In genomic region chr3:2875699-2876098, GRCh38 we compare ENCODE assay signal across 33 cellular contexts.
"Had no signal": no experiment of that assay in that cellular context is flagged by ENCODE, and none has a peak within 500 bp of the region (broad histone marks: within the 10 kb centered on the region; RNA-seq: fewer than 3 reads in every experiment).

No MANE protein-coding gene starts in this region.

- H3K27ac Mint-ChIP-seq: activated naive CD4-positive, alpha-beta T cell treated with anti-CD3 and anti-CD28 coated beads for 36 hours; activated naive CD4-positive, alpha-beta T cell treated with anti-CD3 and anti-CD28 coated beads, Interleukin-2, amount 10 ng/mL, durations not matched to agents 7 days and 5 days; activated naive CD4-positive, alpha-beta T cell treated with anti-CD3 and anti-CD28 coated beads, Interleukin-2, amount 50 U/mL, for 24 hours; activated naive CD4-positive, alpha-beta T cell treated with anti-CD3 and anti-CD28 coated beads, Interleukin-2, amount 50 U/mL, for 72 hours; activated naive CD8-positive, alpha-beta T cell; activated naive CD8-positive, alpha-beta T cell treated with anti-CD3 and anti-CD28 coated beads for 36 hours; activated naive CD8-positive, alpha-beta T cell treated with anti-CD3 and anti-CD28 coated beads, Interleukin-2, amount 10 ng/mL, durations not matched to agents 7 days and 5 days; activated naive CD8-positive, alpha-beta T cell treated with anti-CD3 and anti-CD28 coated beads, Interleukin-2, amount 50 U/mL, for 24 hours; activated T-cell treated with anti-CD3 and anti-CD28 coated beads, Interleukin-2, amount 50 U/mL, for 24 hours; activated T-cell treated with anti-CD3 and anti-CD28 coated beads, Interleukin-2, amount 50 U/mL, for 72 hours; activated T-helper 1 cell treated with anti-CD3 and anti-CD28 coated beads, Interleukin-12 subunit alpha, Interleukin-12 subunit beta, Interleukin-2, Interleukin-4 antibody, amounts not matched to agents 30 ng/mL and 10 ng/mL and 1 ng/mL, durations not matched to agents 14 hours and 24 hours and 36 hours; activated T-helper 17 cell treated with anti-CD3 and anti-CD28 coated beads, Interleukin-2, amount 50 U/mL, for 72 hours; activated T-helper 2 cell treated with anti-CD3 and anti-CD28 coated beads, Interferon-gamma antibody, Interleukin-2, Interleukin-4, amounts not matched to agents 10 μg/mL and 5 μg/mL and 100 μg/mL, durations not matched to agents 14 hours and 24 hours and 36 hours; brain had no signal

- H3K27ac ChIP-seq: adrenal gland, ascending aorta, brain microvascular endothelial cell, breast epithelium, cardiac muscle cell had no signal

- H3K27me3 Mint-ChIP-seq: activated naive CD4-positive, alpha-beta T cell treated with anti-CD3 and anti-CD28 coated beads, Interleukin-2, amount 10 ng/mL, durations not matched to agents 7 days and 5 days; activated naive CD8-positive, alpha-beta T cell; activated naive CD8-positive, alpha-beta T cell treated with anti-CD3 and anti-CD28 coated beads for 36 hours; activated naive CD8-positive, alpha-beta T cell treated with anti-CD3 and anti-CD28 coated beads, Interleukin-2, amount 50 U/mL, for 24 hours had no signal

- H3K9me3 ChIP-seq: adrenal gland, ascending aorta, breast epithelium had no signal

- H3K36me3 ChIP-seq: adrenal gland, ascending aorta, brain microvascular endothelial cell, breast epithelium, cardiac muscle cell had no signal

- H3K27me3 ChIP-seq: adrenal gland, ascending aorta, brain microvascular endothelial cell, breast epithelium, cardiac muscle cell had no signal

- H3K36me3 Mint-ChIP-seq: activated naive CD4-positive, alpha-beta T cell treated with anti-CD3 and anti-CD28 coated beads, Interleukin-2, amount 10 ng/mL, durations not matched to agents 7 days and 5 days; activated naive CD4-positive, alpha-beta T cell treated with anti-CD3 and anti-CD28 coated beads, Interleukin-2, amount 50 U/mL, for 24 hours; activated naive CD4-positive, alpha-beta T cell treated with anti-CD3 and anti-CD28 coated beads, Interleukin-2, amount 50 U/mL, for 72 hours; activated naive CD8-positive, alpha-beta T cell; activated naive CD8-positive, alpha-beta T cell treated with anti-CD3 and anti-CD28 coated beads for 36 hours; activated naive CD8-positive, alpha-beta T cell treated with anti-CD3 and anti-CD28 coated beads, Interleukin-2, amount 10 ng/mL, durations not matched to agents 7 days and 5 days; brain had no signal

- H3K4me1 Mint-ChIP-seq: activated naive CD4-positive, alpha-beta T cell treated with anti-CD3 and anti-CD28 coated beads, Interleukin-2, amount 10 ng/mL, durations not matched to agents 7 days and 5 days; activated naive CD4-positive, alpha-beta T cell treated with anti-CD3 and anti-CD28 coated beads, Interleukin-2, amount 50 U/mL, for 24 hours; activated naive CD8-positive, alpha-beta T cell treated with anti-CD3 and anti-CD28 coated beads for 36 hours; activated naive CD8-positive, alpha-beta T cell treated with anti-CD3 and anti-CD28 coated beads, Interleukin-2, amount 10 ng/mL, durations not matched to agents 7 days and 5 days; activated naive CD8-positive, alpha-beta T cell treated with anti-CD3 and anti-CD28 coated beads, Interleukin-2, amount 50 U/mL, for 24 hours; activated T-helper 17 cell treated with anti-CD3 and anti-CD28 coated beads, Interleukin-2, amount 50 U/mL, for 72 hours; central memory CD8-positive, alpha-beta T cell had no signal

- H3K4me3 ChIP-seq: adrenal gland, ascending aorta, breast epithelium, cardiac muscle cell had no signal

- H3K9me3 Mint-ChIP-seq: activated naive CD4-positive, alpha-beta T cell treated with anti-CD3 and anti-CD28 coated beads for 36 hours; activated naive CD4-positive, alpha-beta T cell treated with anti-CD3 and anti-CD28 coated beads, Interleukin-2, amount 10 ng/mL, durations not matched to agents 7 days and 5 days; activated naive CD4-positive, alpha-beta T cell treated with anti-CD3 and anti-CD28 coated beads, Interleukin-2, amount 50 U/mL, for 24 hours; activated naive CD8-positive, alpha-beta T cell treated with anti-CD3 and anti-CD28 coated beads for 36 hours; activated naive CD8-positive, alpha-beta T cell treated with anti-CD3 and anti-CD28 coated beads, Interleukin-2, amount 10 ng/mL, durations not matched to agents 7 days and 5 days; activated naive CD8-positive, alpha-beta T cell treated with anti-CD3 and anti-CD28 coated beads, Interleukin-2, amount 50 U/mL, for 24 hours; activated T-cell treated with anti-CD3 and anti-CD28 coated beads, Interleukin-2, amount 50 U/mL, for 24 hours; activated T-cell treated with anti-CD3 and anti-CD28 coated beads, Interleukin-2, amount 50 U/mL, for 72 hours; activated T-helper 1 cell treated with anti-CD3 and anti-CD28 coated beads, Interleukin-12 subunit alpha, Interleukin-12 subunit beta, Interleukin-2, Interleukin-4 antibody, amounts not matched to agents 30 ng/mL and 10 ng/mL and 1 ng/mL, durations not matched to agents 14 hours and 24 hours and 36 hours; activated T-helper 2 cell treated with anti-CD3 and anti-CD28 coated beads, Interferon-gamma antibody, Interleukin-2, Interleukin-4, amounts not matched to agents 10 μg/mL and 5 μg/mL and 100 μg/mL, durations not matched to agents 14 hours and 24 hours and 36 hours; central memory CD8-positive, alpha-beta T cell had no signal

- H3K4me3 Mint-ChIP-seq: activated naive CD4-positive, alpha-beta T cell treated with anti-CD3 and anti-CD28 coated beads for 36 hours; activated naive CD4-positive, alpha-beta T cell treated with anti-CD3 and anti-CD28 coated beads, Interleukin-2, amount 10 ng/mL, durations not matched to agents 7 days and 5 days; activated naive CD4-positive, alpha-beta T cell treated with anti-CD3 and anti-CD28 coated beads, Interleukin-2, amount 50 U/mL, for 24 hours; activated naive CD8-positive, alpha-beta T cell; activated naive CD8-positive, alpha-beta T cell treated with anti-CD3 and anti-CD28 coated beads for 36 hours; activated naive CD8-positive, alpha-beta T cell treated with anti-CD3 and anti-CD28 coated beads, Interleukin-2, amount 10 ng/mL, durations not matched to agents 7 days and 5 days; activated naive CD8-positive, alpha-beta T cell treated with anti-CD3 and anti-CD28 coated beads, Interleukin-2, amount 50 U/mL, for 24 hours; activated T-cell treated with anti-CD3 and anti-CD28 coated beads, Interleukin-2, amount 50 U/mL, for 24 hours; activated T-cell treated with anti-CD3 and anti-CD28 coated beads, Interleukin-2, amount 50 U/mL, for 4 hours; activated T-cell treated with anti-CD3 and anti-CD28 coated beads, Interleukin-2, amount 50 U/mL, for 72 hours; activated T-helper 1 cell treated with anti-CD3 and anti-CD28 coated beads, Interleukin-12 subunit alpha, Interleukin-12 subunit beta, Interleukin-2, Interleukin-4 antibody, amounts not matched to agents 30 ng/mL and 10 ng/mL and 1 ng/mL, durations not matched to agents 14 hours and 24 hours and 36 hours; activated T-helper 17 cell treated with anti-CD3 and anti-CD28 coated beads, Interleukin-2, amount 50 U/mL, for 72 hours; brain; central memory CD8-positive, alpha-beta T cell had no signal

- H3K4me1 ChIP-seq: adrenal gland, breast epithelium had no signal

- ATAC-seq: activated naive CD4-positive, alpha-beta T cell treated with anti-CD3 and anti-CD28 coated beads, Interleukin-2, amount 50 U/mL, for 72 hours; activated naive CD8-positive, alpha-beta T cell treated with anti-CD3 and anti-CD28 coated beads, Interleukin-2, amount 50 U/mL, for 24 hours; activated T-cell treated with anti-CD3 and anti-CD28 coated beads, Interleukin-2, amount 50 U/mL, for 4 hours; activated T-cell treated with anti-CD3 and anti-CD28 coated beads, Interleukin-2, amount 50 U/mL, for 72 hours; activated T-helper 17 cell treated with anti-CD3 and anti-CD28 coated beads, Interleukin-2, amount 50 U/mL, for 72 hours had no signal

- DNase-seq: activated effector memory CD4-positive, alpha-beta T cell treated with anti-CD3 and anti-CD28 coated beads, Interleukin-2, amount 50 U/mL, for 16 hours; activated effector memory CD4-positive, alpha-beta T cell treated with Interleukin-2 at 50 U/mL for 16 hours; activated gamma-delta T cell; activated gamma-delta T cell treated with Interleukin-2 at 50 U/mL for 16 hours; activated naive CD4-positive, alpha-beta T cell; activated naive CD4-positive, alpha-beta T cell treated with anti-CD3 and anti-CD28 coated beads for 36 hours; activated naive CD4-positive, alpha-beta T cell treated with anti-CD3 and anti-CD28 coated beads, Interleukin-2, amount 10 ng/mL, durations not matched to agents 7 days and 5 days; activated naive CD4-positive, alpha-beta T cell treated with anti-CD3 and anti-CD28 coated beads, Interleukin-2, amount 50 U/mL, for 16 hours; activated naive CD4-positive, alpha-beta T cell treated with Interleukin-2 at 50 U/mL for 16 hours; activated naive CD8-positive, alpha-beta T cell treated with anti-CD3 and anti-CD28 coated beads for 36 hours; activated naive CD8-positive, alpha-beta T cell treated with anti-CD3 and anti-CD28 coated beads, Interleukin-2, amount 10 ng/mL, durations not matched to agents 7 days and 5 days; activated naive CD8-positive, alpha-beta T cell treated with anti-CD3 and anti-CD28 coated beads, Interleukin-2, amount 50 U/mL, for 24 hours; activated T-cell treated with anti-CD3 and anti-CD28 coated beads, Interleukin-2, amount 50 U/mL, for 1 hour; activated T-cell treated with anti-CD3 and anti-CD28 coated beads, Interleukin-2, amount 50 U/mL, for 24 hours; activated T-cell treated with anti-CD3 and anti-CD28 coated beads, Interleukin-2, amount 50 U/mL, for 4 hours; activated T-cell treated with anti-CD3 and anti-CD28 coated beads, Interleukin-2, amount 50 U/mL, for 48 hours; activated T-cell treated with anti-CD3 and anti-CD28 coated beads, Interleukin-2, amount 50 U/mL, for 72 hours; adrenal gland; amniotic stem cell; aorta; brain microvascular endothelial cell; central memory CD4-positive, alpha-beta T cell had no signal
